8 cellular contexts compared by ENCODE assay signal in genomic region chr3:112043621-112044201, GRCh38. TPM values are rescaled to one million over a fixed set of nuclear protein-coding genes. Genes with fewer than 3 reads are reported as not detected.
DNase-seq lines count a peak whose midpoint lies in the region; ATAC-seq, FAIRE-seq and TF ChIP-seq lines count a peak whose summit lies in the region.

No MANE protein-coding gene starts in this region.

- H3K4me1 ChIP-seq in CD4-positive, CD25-positive, alpha-beta regulatory T cell (ENCODE audit: control insufficient read depth, insufficient read depth, low read length, poor library complexity, severe bottlenecking) = no peaks in the 10 kb centered on the region

- no peak overlapping the region for H3K4me3 Mint-ChIP-seq in CD4-positive, CD25-positive, alpha-beta regulatory T cell
- no peak overlapping the region for H3K4me3 Mint-ChIP-seq in memory B cell

- H3K36me3 ChIP-seq in CD4-positive, CD25-positive, alpha-beta regulatory T cell (ENCODE audit: control insufficient read depth, insufficient read depth, low read length) = no peaks in the 10 kb centered on the region

- peaks cover 13% of the 10 kb centered on the region for H3K27me3 ChIP-seq in CD4-positive, CD25-positive, alpha-beta regulatory T cell (ENCODE audit: control insufficient read depth, insufficient read depth, low read length)

- no peak overlapping the region for H3K27ac Mint-ChIP-seq in CD4-positive, CD25-positive, alpha-beta regulatory T cell
- H3K27ac Mint-ChIP-seq in memory B cell = no peak overlapping the region

- H3K9me3 ChIP-seq in CD4-positive, CD25-positive, alpha-beta regulatory T cell (ENCODE audit: control insufficient read depth in 2 of 2, low read length in 2 of 2) = no peaks in the 10 kb centered on the region

- peak; percentile 3 to 72 (median 51) for DNase-seq in CD4-positive, CD25-positive, alpha-beta regulatory T cell
- peak; percentile 32 for DNase-seq in GM19239 (ENCODE audit: insufficient read length, low spot score)
- peak; percentile 89 for DNase-seq in NCI-H2196 treated with DMSO at 0.1 percent for 48 hours (lab: John Stamatoyannopoulos, UW; ENCODE audit: unreplicated experiment)
- DNase-seq in dermis blood vessel endothelial cell = peak; percentile 82
- DNase-seq in memory B cell (ENCODE audit: low spot score in 2 of 2) = peak; percentile 19 to 51
- peak; percentile 1 for DNase-seq in stimulated activated CD8-positive, alpha-beta memory T cell treated with anti-CD3 and anti-CD28 coated beads, Interleukin-4, amount 100 ng/mL, for 24 hours (ENCODE audit: low read depth)

- peaks cover 0 to 4% (median 0%) of the 10 kb centered on the region in 4 donors for H3K4me1 Mint-ChIP-seq in CD4-positive, CD25-positive, alpha-beta regulatory T cell
- H3K4me1 Mint-ChIP-seq in memory B cell = peaks cover 4% of the 10 kb centered on the region

- H3K36me3 Mint-ChIP-seq in CD4-positive, CD25-positive, alpha-beta regulatory T cell = no peaks in the 10 kb centered on the region
- no peaks in the 10 kb centered on the region for H3K36me3 Mint-ChIP-seq in memory B cell

- H3K27me3 Mint-ChIP-seq in CD4-positive, CD25-positive, alpha-beta regulatory T cell = peaks cover 10% of the 10 kb centered on the region
- H3K27me3 Mint-ChIP-seq in memory B cell = peaks cover 1% of the 10 kb centered on the region

- peak overlapping the region; percentile 65 for H3K4me3 ChIP-seq in CD4-positive, CD25-positive, alpha-beta regulatory T cell (ENCODE audit: low read depth, low read length)
- H3K4me3 ChIP-seq in WI38 (ENCODE audit: low read depth, low read length) = no peak overlapping the region

- FAIRE-seq in GM19239 (lab: Jason Lieb, UNC) = peak; percentile 91

- H3K27ac ChIP-seq in CD4-positive, CD25-positive, alpha-beta regulatory T cell (ENCODE audit: insufficient read depth, low read length, poor library complexity, severe bottlenecking) = no peak overlapping the region

- TF ChIP-seq CTCF in WI38 (IDR thresholded peaks at IDR 0.05; ENCODE audit: low read depth, low read length) = peak; percentile 81

- peak; percentile 79 to 85 for ATAC-seq in CD4-positive, CD25-positive, alpha-beta regulatory T cell (ENCODE audit: low read depth in 2 of 2)
- ATAC-seq in HG03196 (IDR thresholded peaks at IDR 0.05; ENCODE audit: unreplicated experiment) (peak; percentile 65), memory B cell (ENCODE audit: low read depth) (peak; percentile 86)

- H3K9me3 Mint-ChIP-seq in CD4-positive, CD25-positive, alpha-beta regulatory T cell = no peaks in the 10 kb centered on the region
- no peaks in the 10 kb centered on the region for H3K9me3 Mint-ChIP-seq in memory B cell

RNA-seq across cellular contexts. Expression of gene TMPRSS7, which starts 9.2 kb away (rescaled TPM):
- not detected for total RNA-seq in CD4-positive, CD25-positive, alpha-beta regulatory T cell
- not detected for polyA plus RNA-seq in CD4-positive, CD25-positive, alpha-beta regulatory T cell
- not detected in 2 replicates for total RNA-seq in dermis blood vessel endothelial cell

RNA-seq across cellular contexts. Expression of gene C3orf52, which starts 42.5 kb away (rescaled TPM):
- 0.59 TPM for total RNA-seq in CD4-positive, CD25-positive, alpha-beta regulatory T cell
- under 1 TPM; 0.13 to 0.67 (median 0.42) TPM for polyA plus RNA-seq in CD4-positive, CD25-positive, alpha-beta regulatory T cell
- 6.7 and 7.7 TPM in 2 replicates for total RNA-seq in dermis blood vessel endothelial cell

RNA-seq across cellular contexts. Expression of gene TAGLN3, which starts 45.0 kb away (rescaled TPM):
- not detected for total RNA-seq in CD4-positive, CD25-positive, alpha-beta regulatory T cell
- polyA plus RNA-seq in CD4-positive, CD25-positive, alpha-beta regulatory T cell = not detected
- 0.19 and 0.85 TPM in 2 replicates for total RNA-seq in dermis blood vessel endothelial cell

Comparison
In these comparisons a context has a peak if more than half of its experiments do, and no peak if none do; other contexts are left out.
1. DNase-seq: peak in every context shown above with its lines; median percentile 89 in NCI-H2196 treated with DMSO at 0.1 percent for 48 hours; 82 in dermis blood vessel endothelial cell; 51 in CD4-positive, CD25-positive, alpha-beta regulatory T cell; 35 in memory B cell; 32 in GM19239; 1 in stimulated activated CD8-positive, alpha-beta memory T cell treated with anti-CD3 and anti-CD28 coated beads, Interleukin-4, amount 100 ng/mL, for 24 hours.